ENCODE assay signal across 1 cellular context in the genomic region with DNA sequence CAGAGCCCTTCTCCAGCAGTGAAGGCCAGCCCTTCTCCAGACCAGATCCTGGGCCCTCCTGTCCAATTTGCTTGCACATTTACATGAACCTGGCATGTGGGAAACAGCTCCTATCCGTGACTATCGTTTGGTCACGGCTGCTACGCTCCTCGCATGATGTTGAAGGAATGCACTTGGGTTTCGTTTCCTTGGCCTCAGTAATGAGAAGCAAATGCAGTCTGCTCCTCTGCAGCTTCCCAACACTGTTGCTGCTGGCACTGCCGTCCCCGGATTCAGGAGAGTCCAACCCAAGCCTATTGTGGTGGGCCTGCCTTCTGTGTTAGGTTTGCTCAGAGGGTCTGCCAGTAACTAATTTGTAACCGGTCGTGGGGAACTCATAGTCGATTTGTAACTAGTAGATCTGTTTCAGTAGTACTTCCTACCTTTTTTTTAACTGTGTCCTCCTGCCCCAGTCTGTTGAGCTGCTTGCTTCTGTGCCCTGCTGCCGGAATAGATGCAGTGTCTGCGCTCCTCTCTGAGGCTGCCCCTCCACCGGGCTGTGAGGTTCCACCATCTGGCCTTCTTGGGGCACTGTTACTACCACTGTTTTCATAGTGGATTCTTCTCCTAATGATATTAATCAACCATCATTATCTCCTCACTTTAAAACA.
TF ChIP-seq lines count a peak whose summit lies in the region.

No MANE protein-coding gene starts in this region.

TF ChIP-seq in WTC11, 78 proteins besides CTCF, POLR2A, EP300 and RAD21 (continued from another document):
- TF ChIP-seq, protein P1, sequence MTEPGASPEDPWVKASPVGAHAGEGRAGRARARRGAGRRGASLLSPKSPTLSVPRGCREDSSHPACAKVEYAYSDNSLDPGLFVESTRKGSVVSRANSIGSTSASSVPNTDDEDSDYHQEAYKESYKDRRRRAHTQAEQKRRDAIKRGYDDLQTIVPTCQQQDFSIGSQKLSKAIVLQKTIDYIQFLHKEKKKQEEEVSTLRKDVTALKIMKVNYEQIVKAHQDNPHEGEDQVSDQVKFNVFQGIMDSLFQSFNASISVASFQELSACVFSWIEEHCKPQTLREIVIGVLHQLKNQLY (CRISPR knock-in tag; IDR thresholded peaks at IDR 0.05), result no peak
- TF ChIP-seq ZNF121 (CRISPR knock-in tag; IDR thresholded peaks at IDR 0.05) (no peak), ZNF138 (CRISPR knock-in tag; conservative IDR thresholded peaks at IDR 0.05) (no peak), JAZF1 (CRISPR knock-in tag; IDR thresholded peaks at IDR 0.05) (no peak), SMAD4 (CRISPR knock-in tag; IDR thresholded peaks at IDR 0.05) (no peak), TP53 (CRISPR knock-in tag; IDR thresholded peaks at IDR 0.05) (no peak), SMAD3 (CRISPR knock-in tag; IDR thresholded peaks at IDR 0.05; ENCODE audit: borderline replicate concordance) (no peak), ZNF396 (CRISPR knock-in tag; IDR thresholded peaks at IDR 0.05; ENCODE audit: borderline replicate concordance) (no peak), ZNF416 (CRISPR knock-in tag; IDR thresholded peaks at IDR 0.05) (no peak), GTF2I (CRISPR knock-in tag; conservative IDR thresholded peaks at IDR 0.05) (no peak), FOXK1 (CRISPR knock-in tag; IDR thresholded peaks at IDR 0.05) (no peak), NR1H2 (CRISPR knock-in tag; IDR thresholded peaks at IDR 0.05) (no peak), HMGA2 (CRISPR knock-in tag; IDR thresholded peaks at IDR 0.05) (no peak)
- TF ChIP-seq, protein P2, sequence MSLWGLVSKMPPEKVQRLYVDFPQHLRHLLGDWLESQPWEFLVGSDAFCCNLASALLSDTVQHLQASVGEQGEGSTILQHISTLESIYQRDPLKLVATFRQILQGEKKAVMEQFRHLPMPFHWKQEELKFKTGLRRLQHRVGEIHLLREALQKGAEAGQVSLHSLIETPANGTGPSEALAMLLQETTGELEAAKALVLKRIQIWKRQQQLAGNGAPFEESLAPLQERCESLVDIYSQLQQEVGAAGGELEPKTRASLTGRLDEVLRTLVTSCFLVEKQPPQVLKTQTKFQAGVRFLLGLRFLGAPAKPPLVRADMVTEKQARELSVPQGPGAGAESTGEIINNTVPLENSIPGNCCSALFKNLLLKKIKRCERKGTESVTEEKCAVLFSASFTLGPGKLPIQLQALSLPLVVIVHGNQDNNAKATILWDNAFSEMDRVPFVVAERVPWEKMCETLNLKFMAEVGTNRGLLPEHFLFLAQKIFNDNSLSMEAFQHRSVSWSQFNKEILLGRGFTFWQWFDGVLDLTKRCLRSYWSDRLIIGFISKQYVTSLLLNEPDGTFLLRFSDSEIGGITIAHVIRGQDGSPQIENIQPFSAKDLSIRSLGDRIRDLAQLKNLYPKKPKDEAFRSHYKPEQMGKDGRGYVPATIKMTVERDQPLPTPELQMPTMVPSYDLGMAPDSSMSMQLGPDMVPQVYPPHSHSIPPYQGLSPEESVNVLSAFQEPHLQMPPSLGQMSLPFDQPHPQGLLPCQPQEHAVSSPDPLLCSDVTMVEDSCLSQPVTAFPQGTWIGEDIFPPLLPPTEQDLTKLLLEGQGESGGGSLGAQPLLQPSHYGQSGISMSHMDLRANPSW (CRISPR knock-in tag; conservative IDR thresholded peaks at IDR 0.05; ENCODE audit: low read depth), result no peak
TF ChIP-seq in WTC11: peak in this region for 0.
